In the genomic region with DNA sequence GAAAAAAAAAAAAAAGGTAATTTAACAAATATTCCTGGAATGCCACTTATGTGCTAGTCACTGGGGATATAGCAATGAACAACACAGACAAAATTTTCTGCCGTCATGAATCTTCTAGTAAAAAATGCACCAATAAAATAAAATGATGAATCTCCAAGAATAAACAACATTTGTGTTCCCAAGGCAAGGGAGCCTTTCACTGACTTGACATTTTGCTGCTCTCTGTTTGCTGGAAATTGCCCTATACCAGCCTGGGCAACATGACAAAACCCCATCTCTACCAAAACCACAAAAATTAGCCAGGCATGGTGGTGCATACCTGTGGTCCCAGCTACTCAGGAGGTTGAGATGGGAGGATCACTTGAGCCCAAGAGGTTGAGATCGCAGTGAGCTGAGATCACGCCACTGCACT, we compare ENCODE assay signal across 15 cellular contexts.
DNase-seq lines count a peak whose midpoint lies in the region; ATAC-seq and TF ChIP-seq lines count a peak whose summit lies in the region.
"Had no signal": no experiment of that assay in that cellular context is flagged by ENCODE, and none has a peak within 500 bp of the region (broad histone marks: within the 10 kb centered on the region; RNA-seq: fewer than 3 reads in every experiment).

No MANE protein-coding gene starts in this region.

- H3K36me3 Mint-ChIP-seq in activated T-helper 2 cell treated with anti-CD3 and anti-CD28 coated beads, Interferon-gamma antibody, Interleukin-2, Interleukin-4, amounts not matched to agents 10 μg/mL and 5 μg/mL and 100 μg/mL, durations not matched to agents 14 hours and 24 hours and 36 hours (ENCODE audit: low read depth), result no peaks in the 10 kb centered on the region
- H3K36me3 Mint-ChIP-seq: naive B cell; stimulated activated effector memory CD8-positive, alpha-beta T cell treated with anti-CD3 and anti-CD28 coated beads, Interleukin-12 subunit alpha, Interleukin-12 subunit beta, amount 100 ng/mL, for 72 hours had no signal

- H3K4me1 ChIP-seq in SJSA1 (replicated peaks) (peaks cover 62% of the 10 kb centered on the region), smooth muscle cell (ENCODE audit: low read depth) (peaks cover 6% of the 10 kb centered on the region)

- TF ChIP-seq CTCF in fibroblast of pulmonary artery (IDR thresholded peaks at IDR 0.05; ENCODE audit: low read length, missing control alignments) (no peak), smooth muscle cell (IDR thresholded peaks at IDR 0.05; ENCODE audit: borderline replicate concordance, insufficient read depth, poor library complexity, severe bottlenecking) (no peak)

- H3K36me3 ChIP-seq in SJSA1 (no peaks in the 10 kb centered on the region), smooth muscle cell (ENCODE audit: low read depth) (no peaks in the 10 kb centered on the region)

- H3K27ac ChIP-seq in SJSA1 (peak overlapping the region; percentile 98), smooth muscle cell (ENCODE audit: low read depth) (peak overlapping the region; percentile 80)
- H3K27ac ChIP-seq: hepatocyte had no signal

- H3K4me3 Mint-ChIP-seq in activated T-helper 2 cell treated with anti-CD3 and anti-CD28 coated beads, Interferon-gamma antibody, Interleukin-2, Interleukin-4, amounts not matched to agents 10 μg/mL and 5 μg/mL and 100 μg/mL, durations not matched to agents 14 hours and 24 hours and 36 hours (ENCODE audit: low read depth), result no peak overlapping the region
- H3K4me3 Mint-ChIP-seq: dendritic cell treated with granulocyte-macrophage colony-stimulating factor and Interleukin-4, amounts not matched to agents 40 ng/mL and 50 ng/mL, for 4 days; H9; naive B cell; stimulated activated effector memory CD8-positive, alpha-beta T cell treated with anti-CD3 and anti-CD28 coated beads, Interleukin-12 subunit alpha, Interleukin-12 subunit beta, amount 100 ng/mL, for 72 hours had no signal

- peaks cover 2% of the 10 kb centered on the region for H3K4me1 Mint-ChIP-seq in activated T-helper 2 cell treated with anti-CD3 and anti-CD28 coated beads, Interferon-gamma antibody, Interleukin-2, Interleukin-4, amounts not matched to agents 10 μg/mL and 5 μg/mL and 100 μg/mL, durations not matched to agents 14 hours and 24 hours and 36 hours (ENCODE audit: low read depth)
- H3K4me1 Mint-ChIP-seq: H9 had no signal

- no peaks in the 10 kb centered on the region for H3K27me3 ChIP-seq in SJSA1 (replicated peaks)
- no peaks in the 10 kb centered on the region for H3K27me3 ChIP-seq in smooth muscle cell (ENCODE audit: low read depth)
- H3K27me3 ChIP-seq: hepatocyte had no signal

- H3K4me2 ChIP-seq in smooth muscle cell, result peak overlapping the region; percentile 69
- H3K4me2 ChIP-seq: hepatocyte had no signal

- intact Hi-C loops in activated T-helper 2 cell treated with anti-CD3 and anti-CD28 coated beads, Interferon-gamma antibody, Interleukin-2, Interleukin-4, amounts not matched to agents 10 μg/mL and 5 μg/mL and 100 μg/mL, durations not matched to agents 14 hours and 24 hours and 36 hours (cut with micrococcal nuclease), result no loop called here

- DNase-seq in GOT3 (lab: John Stamatoyannopoulos, UW) (peak; percentile 21), SJSA1 (ENCODE audit: low read depth in 1 of 2, low spot score in 2 of 2) (peak; percentile 96 to 99), fibroblast of pulmonary artery (ENCODE audit: low read depth) (peak; percentile 80), smooth muscle cell (lab: John Stamatoyannopoulos, UW; ENCODE audit: unreplicated experiment) (no peak), putamen (ENCODE audit: low spot score) (no peak)
- DNase-seq in activated T-helper 2 cell treated with anti-CD3 and anti-CD28 coated beads, Interferon-gamma antibody, Interleukin-2, Interleukin-4, amounts not matched to agents 10 μg/mL and 5 μg/mL and 100 μg/mL, durations not matched to agents 14 hours and 24 hours and 36 hours (ENCODE audit: low spot score), result no peak
- DNase-seq: activated CD4-positive, alpha-beta T cell treated with anti-CD3 and anti-CD28 coated beads for 1 hour; H9; naive B cell; NCI-H1105 treated with DMSO at 0.1 percent for 48 hours had no signal

- WGBS in smooth muscle cell (ENCODE audit: low lambda C conversion rate), result 27% methylated on average over 3 of the region's 3 CpGs

- no peak for ATAC-seq in HG03095 (IDR thresholded peaks at IDR 0.05; ENCODE audit: unreplicated experiment)
- ATAC-seq in GM19463 (IDR thresholded peaks at IDR 0.05; ENCODE audit: unreplicated experiment), result no peak
- ATAC-seq: stimulated activated effector memory CD8-positive, alpha-beta T cell treated with anti-CD3 and anti-CD28 coated beads, Interleukin-12 subunit alpha, Interleukin-12 subunit beta, amount 100 ng/mL, for 72 hours had no signal

- H3K9ac ChIP-seq in smooth muscle cell (ENCODE audit: low read depth), result no peak overlapping the region

- H3F3A ChIP-seq in smooth muscle cell (ENCODE audit: low read depth), result no peaks in the 10 kb centered on the region

- no peaks in the 10 kb centered on the region for H4K20me1 ChIP-seq in smooth muscle cell (ENCODE audit: low read depth)

- H3K4me3 ChIP-seq in SJSA1 (no peak overlapping the region), fibroblast of pulmonary artery (replicated peaks; ENCODE audit: low read depth, low read length) (no peak overlapping the region), smooth muscle cell (no peak overlapping the region)
- H3K4me3 ChIP-seq: hepatocyte had no signal

- no peak overlapping the region for H3K27ac Mint-ChIP-seq in activated T-helper 2 cell treated with anti-CD3 and anti-CD28 coated beads, Interferon-gamma antibody, Interleukin-2, Interleukin-4, amounts not matched to agents 10 μg/mL and 5 μg/mL and 100 μg/mL, durations not matched to agents 14 hours and 24 hours and 36 hours
- H3K27ac Mint-ChIP-seq: dendritic cell treated with granulocyte-macrophage colony-stimulating factor and Interleukin-4, amounts not matched to agents 40 ng/mL and 50 ng/mL, for 4 days; H9; naive B cell; stimulated activated effector memory CD8-positive, alpha-beta T cell treated with anti-CD3 and anti-CD28 coated beads, Interleukin-12 subunit alpha, Interleukin-12 subunit beta, amount 100 ng/mL, for 72 hours had no signal

- H3K79me2 ChIP-seq in smooth muscle cell (ENCODE audit: low read depth), result no peaks in the 10 kb centered on the region
- H3K79me2 ChIP-seq: hepatocyte had no signal

- H3K9me3 ChIP-seq in SJSA1 (replicated peaks) (no peaks in the 10 kb centered on the region), smooth muscle cell (replicated peaks; ENCODE audit: low read depth) (no peaks in the 10 kb centered on the region)

- H3K27me3 Mint-ChIP-seq in activated T-helper 2 cell treated with anti-CD3 and anti-CD28 coated beads, Interferon-gamma antibody, Interleukin-2, Interleukin-4, amounts not matched to agents 10 μg/mL and 5 μg/mL and 100 μg/mL, durations not matched to agents 14 hours and 24 hours and 36 hours (ENCODE audit: low read depth), result peaks cover 6% of the 10 kb centered on the region
- H3K27me3 Mint-ChIP-seq: dendritic cell treated with granulocyte-macrophage colony-stimulating factor and Interleukin-4, amounts not matched to agents 40 ng/mL and 50 ng/mL, for 4 days; naive B cell had no signal

- H3K9me3 Mint-ChIP-seq in activated T-helper 2 cell treated with anti-CD3 and anti-CD28 coated beads, Interferon-gamma antibody, Interleukin-2, Interleukin-4, amounts not matched to agents 10 μg/mL and 5 μg/mL and 100 μg/mL, durations not matched to agents 14 hours and 24 hours and 36 hours, result no peaks in the 10 kb centered on the region
- H3K9me3 Mint-ChIP-seq: dendritic cell treated with granulocyte-macrophage colony-stimulating factor and Interleukin-4, amounts not matched to agents 40 ng/mL and 50 ng/mL, for 4 days; H9; stimulated activated effector memory CD8-positive, alpha-beta T cell treated with anti-CD3 and anti-CD28 coated beads, Interleukin-12 subunit alpha, Interleukin-12 subunit beta, amount 100 ng/mL, for 72 hours had no signal

- H2AFZ ChIP-seq in smooth muscle cell (ENCODE audit: low read depth), result no peak overlapping the region
- H2AFZ ChIP-seq: hepatocyte had no signal

Comparison
In these comparisons a context has a peak if more than half of its experiments do, and no peak if none do; other contexts are left out.
1. DNase-seq: peak in GOT3 (single experiment), SJSA1 (2 of 2) and fibroblast of pulmonary artery (single experiment); none in smooth muscle cell (single experiment), activated T-helper 2 cell treated with anti-CD3 and anti-CD28 coated beads, Interferon-gamma antibody, Interleukin-2, Interleukin-4, amounts not matched to agents 10 μg/mL and 5 μg/mL and 100 μg/mL, durations not matched to agents 14 hours and 24 hours and 36 hours (single experiment) and putamen (single experiment).